Comparison of ENCODE assay signal across 8 cellular contexts in genomic region chr1:235954306-235955283, GRCh38.
A peak's percentile ranks its signal among the peaks of the same experiment; 100 is the strongest.
DNase-seq lines count a peak whose midpoint lies in the region; ATAC-seq and TF ChIP-seq lines count a peak whose summit lies in the region.

No MANE protein-coding gene starts in this region.

- peaks cover 15% of the 10 kb centered on the region for H3K9me3 ChIP-seq in IMR-90 (ENCODE audit: control insufficient read depth, insufficient read depth, low read length)
- no peaks in the 10 kb centered on the region for H3K9me3 ChIP-seq in upper lobe of left lung

- H3K56ac ChIP-seq in IMR-90 (ENCODE audit: extremely low read depth, insufficient read depth, low read length) = no peak overlapping the region

- peak overlapping the region; percentile 36; the same call in 1 of the 3 replicates for H2BK15ac ChIP-seq in IMR-90 (ENCODE audit: low read depth, low read length)

- no peak overlapping the region for H3K9ac ChIP-seq in IMR-90 (ENCODE audit: low read depth, low read length)

- H3K9me3 Mint-ChIP-seq in activated CD4-positive, alpha-beta T cell treated with anti-CD3 and anti-CD28 coated beads, Interleukin-2, amount 10 ng/mL, durations not matched to agents 7 days and 5 days = no peaks in the 10 kb centered on the region

- H4K91ac ChIP-seq in IMR-90 (ENCODE audit: insufficient read depth, low read depth, low read length) = peak overlapping the region; percentile 52

- H3K4me2 ChIP-seq in IMR-90 (ENCODE audit: low read depth, low read length) = no peak overlapping the region; the same call in 1 of the 2 replicates

- peaks cover 36% of the 10 kb centered on the region for H3K4me1 Mint-ChIP-seq in activated CD4-positive, alpha-beta T cell treated with anti-CD3 and anti-CD28 coated beads, Interleukin-2, amount 10 ng/mL, durations not matched to agents 7 days and 5 days

- H3K27me3 ChIP-seq in GM06990 (replicated peaks; ENCODE audit: control insufficient read depth, insufficient read depth, low read length) = no peaks in the 10 kb centered on the region
- H3K27me3 ChIP-seq in IMR-90 (ENCODE audit: control insufficient read depth, insufficient read depth, low read length) = peaks cover 1% of the 10 kb centered on the region; the same call in 1 of the 2 replicates
- no peaks in the 10 kb centered on the region for H3K27me3 ChIP-seq in upper lobe of left lung

- BruUV-seq in IMR-90 (replicated peaks; lab: Mats Ljungman, UMichigan) = no TSS peak

- H3K4ac ChIP-seq in IMR-90 (ENCODE audit: low read depth, low read length) = peak overlapping the region; percentile 51

- POLR2A ChIA-PET in IMR-90 (lab: Charles Lee; ENCODE audit: unreplicated experiment) = no interaction called here
- POLR2A ChIA-PET in activated CD4-positive, alpha-beta T cell treated with anti-CD3 and anti-CD28 coated beads, Interleukin-2, amount 10 ng/mL, durations not matched to agents 7 days and 5 days (lab: Charles Lee) = no interaction called here

- H3K18ac ChIP-seq in IMR-90 (ENCODE audit: low read depth, low read length) = peak overlapping the region; percentile 10; the same call in 1 of the 2 replicates

- TF ChIP-seq EP300 in upper lobe of left lung (IDR thresholded peaks at IDR 0.05) = no peak

- peak overlapping the region; percentile 48; the same call in 1 of the 2 replicates for H3K14ac ChIP-seq in IMR-90 (replicated peaks; ENCODE audit: low read depth, low read length)

- H3K36me3 Mint-ChIP-seq in activated CD4-positive, alpha-beta T cell treated with anti-CD3 and anti-CD28 coated beads, Interleukin-2, amount 10 ng/mL, durations not matched to agents 7 days and 5 days (ENCODE audit: low read depth) = no peaks in the 10 kb centered on the region

- H3K27me3 Mint-ChIP-seq in activated CD4-positive, alpha-beta T cell treated with anti-CD3 and anti-CD28 coated beads, Interleukin-2, amount 10 ng/mL, durations not matched to agents 7 days and 5 days = no peaks in the 10 kb centered on the region

- peak overlapping the region; percentile 27 for H3K27ac Mint-ChIP-seq in activated CD4-positive, alpha-beta T cell treated with anti-CD3 and anti-CD28 coated beads, Interleukin-2, amount 10 ng/mL, durations not matched to agents 7 days and 5 days

- peak overlapping the region; percentile 19; the same call in 1 of the 2 replicates for H2BK20ac ChIP-seq in IMR-90 (ENCODE audit: low read depth, low read length)

- no peak for TF ChIP-seq POLR2A in IMR-90 (IDR thresholded peaks at IDR 0.05; ENCODE audit: low read depth, low read length)
- no peak for TF ChIP-seq POLR2A in upper lobe of left lung (IDR thresholded peaks at IDR 0.05)

- peak; percentile 40 for TF ChIP-seq CTCF in GM06990 (IDR thresholded peaks at IDR 0.05; ENCODE audit: insufficient read depth, low read length, poor library complexity, severe bottlenecking)
- TF ChIP-seq CTCF in IMR-90 (conservative IDR thresholded peaks at IDR 0.05; ENCODE audit: low read depth, low read length) = no peak
- TF ChIP-seq CTCF in upper lobe of left lung (IDR thresholded peaks at IDR 0.05) = no peak

- peak overlapping the region; percentile 25; the same call in 1 of the 2 replicates for H3K23ac ChIP-seq in IMR-90 (ENCODE audit: low read depth, low read length)

- intact Hi-C loops in IMR-90 (cut with micrococcal nuclease) = no loop called here
- intact Hi-C loops in Right ventricle myocardium superior (cut with DNase I) = no loop called here

- H3K4me1 ChIP-seq in IMR-90 (ENCODE audit: control insufficient read depth, insufficient read depth, low read length) (peaks cover 12% of the 10 kb centered on the region), upper lobe of left lung (peaks cover 7 to 26% (median 15%) of the 10 kb centered on the region in 4 donors)

- H4K5ac ChIP-seq in IMR-90 (ENCODE audit: low read depth, low read length) = no peak overlapping the region

- H3K36me3 ChIP-seq in GM06990 (ENCODE audit: control insufficient read depth, insufficient read depth, low read length) (no peaks in the 10 kb centered on the region), IMR-90 (ENCODE audit: control insufficient read depth, insufficient read depth, low read length) (no peaks in the 10 kb centered on the region), upper lobe of left lung (no peaks in the 10 kb centered on the region)

- no peak overlapping the region for H3K4me3 Mint-ChIP-seq in activated CD4-positive, alpha-beta T cell treated with anti-CD3 and anti-CD28 coated beads, Interleukin-2, amount 10 ng/mL, durations not matched to agents 7 days and 5 days

- no CpG with 5 or more reads among the region's 11 CpGs for WGBS in IMR-90 (ENCODE audit: extremely low coverage in 2 of 2, insufficient read length in 1 of 2), 2 experiments
- 68 to 79% methylated on average over 11 of the region's 11 CpGs for WGBS in upper lobe of left lung, 2 donors

- ATAC-seq in GM21515 (IDR thresholded peaks at IDR 0.05; ENCODE audit: unreplicated experiment) (peak; percentile 94), IMR-90 (ENCODE audit: low read depth) (peak; percentile 38; the same call in 1 of the 2 replicates), Right ventricle myocardium superior (ENCODE audit: poor library complexity) (peak; percentile 59), upper lobe of left lung (ENCODE audit: low FRiP score in 2 of 2) (peak; percentile 73 to 76)

- peak overlapping the region in 1 of 2 experiments; percentile 26; a peak in 1 of 4 replicates for H4K8ac ChIP-seq in IMR-90 (ENCODE audit: low read depth in 2 of 2, low read length in 2 of 2)

- peak overlapping the region; percentile 23; the same call in 1 of the 2 replicates for H2AK5ac ChIP-seq in IMR-90 (ENCODE audit: low read depth, low read length)

- H2BK5ac ChIP-seq in IMR-90 (ENCODE audit: low read depth, low read length, poor library complexity, severe bottlenecking) = peak overlapping the region; percentile 70

- H2BK120ac ChIP-seq in IMR-90 (ENCODE audit: low read depth, low read length) = peak overlapping the region; percentile 52

- H3K9me1 ChIP-seq in IMR-90 (ENCODE audit: insufficient read depth, low read length) = peaks cover 12% of the 10 kb centered on the region

- DNase-seq in GM06990 (ENCODE audit: extremely low read depth, insufficient read length) (peak; percentile 84), IMR-90 (peak; percentile 34), Right ventricle myocardium superior (peak; percentile 59), upper lobe of left lung (peak in 1 of 2 donors; percentile 70), iPS-NIHi11 (ENCODE audit: low spot score) (no peak), NCI-H1092 treated with DMSO at 0.1 percent for 48 hours (lab: John Stamatoyannopoulos, UW) (no peak)
- peak; percentile 46 for DNase-seq in activated CD4-positive, alpha-beta T cell treated with anti-CD3 and anti-CD28 coated beads, Interleukin-2, amount 10 ng/mL, durations not matched to agents 7 days and 5 days

- CTCF ChIA-PET in IMR-90 (lab: Yijun Ruan, JAX) = no interaction called here
- CTCF ChIA-PET in activated CD4-positive, alpha-beta T cell treated with anti-CD3 and anti-CD28 coated beads, Interleukin-2, amount 10 ng/mL, durations not matched to agents 7 days and 5 days (lab: Charles Lee) = interaction anchor here (0.6 to 9.8 kb wide), 4 partner anchors 10 to 1459 kb away, joined by 3 to 67 read pairs (median 5); no protein-coding TSS in a partner anchor

- dilution Hi-C loops in IMR-90 (cut with HindIII; ENCODE audit: low sequenced_read_pairs, unreplicated experiment) = no loop called here

- H3K4me3 ChIP-seq in GM06990 (replicated peaks; ENCODE audit: low read depth, low read length) (no peak overlapping the region; the same call in 1 of the 2 replicates), IMR-90 (ENCODE audit: insufficient read depth, low read depth, low read length) (no peak overlapping the region), upper lobe of left lung (no peak overlapping the region)

- peaks cover 2% of the 10 kb centered on the region; the same call in 1 of the 2 replicates for H4K20me1 ChIP-seq in IMR-90 (ENCODE audit: insufficient read depth, low read length)

- TF ChIP-seq RAD21 in IMR-90 (IDR thresholded peaks at IDR 0.05; ENCODE audit: low read length) = no peak

- H3K27ac ChIP-seq in IMR-90 (ENCODE audit: insufficient read depth, low read length) = no peak overlapping the region
- peak overlapping the region; percentile 3 to 67 (median 37) for H3K27ac ChIP-seq in upper lobe of left lung

- no peaks in the 10 kb centered on the region for H3K79me1 ChIP-seq in IMR-90 (ENCODE audit: low read depth in 1 of 2, low read length in 2 of 2)

- peak overlapping the region; percentile 61 for H2AK9ac ChIP-seq in IMR-90 (replicated peaks; ENCODE audit: low read depth, low read length, poor library complexity)

- in situ Hi-C loops in IMR-90 (cut with MboI; ENCODE audit: low sequenced_read_pairs) = no loop called here

- peak overlapping the region; percentile 35 for H2AFZ ChIP-seq in IMR-90 (replicated peaks; ENCODE audit: low read length, poor library complexity)

TF ChIP-seq in IMR-90, 13 proteins besides CTCF, POLR2A, EP300 and RAD21:
- TF ChIP-seq USF2 (IDR thresholded peaks at IDR 0.05; ENCODE audit: low read depth, low read length) (no peak), RFX5 (IDR thresholded peaks at IDR 0.05; ENCODE audit: low read depth, low read length) (no peak), ELK1 (IDR thresholded peaks at IDR 0.05; ENCODE audit: borderline replicate concordance, low read depth, low read length) (no peak), MXI1 (IDR thresholded peaks at IDR 0.05; ENCODE audit: borderline replicate concordance, low read depth, low read length) (no peak), FOS (IDR thresholded peaks at IDR 0.05; ENCODE audit: low read depth, low read length) (no peak), SMC3 (IDR thresholded peaks at IDR 0.05; ENCODE audit: low read depth, low read length) (no peak)

Comparison
In these comparisons a context has a peak if more than half of its experiments do, and no peak if none do; other contexts are left out.
1. DNase-seq: peak in GM06990 (single experiment), IMR-90 (single experiment), activated CD4-positive, alpha-beta T cell treated with anti-CD3 and anti-CD28 coated beads, Interleukin-2, amount 10 ng/mL, durations not matched to agents 7 days and 5 days (single experiment) and Right ventricle myocardium superior (single experiment); none in iPS-NIHi11 (single experiment) and NCI-H1092 treated with DMSO at 0.1 percent for 48 hours (single experiment).
2. ATAC-seq: peak in every context shown above with its lines; median percentile 94 in GM21515; 74 in upper lobe of left lung; 59 in Right ventricle myocardium superior; 38 in IMR-90.